Comparison of ENCODE assay signal across 6 cellular contexts in genomic region chr4:15916358-15916757, GRCh38. TPM values are rescaled to one million over a fixed set of nuclear protein-coding genes. Genes with fewer than 3 reads are reported as not detected.
"Had no signal": no experiment of that assay in that cellular context is flagged by ENCODE, and none has a peak within 500 bp of the region (broad histone marks: within the 10 kb centered on the region; RNA-seq: fewer than 3 reads in every experiment).

No MANE protein-coding gene starts in this region.

RNA-seq across cellular contexts. Expression of gene FGFBP1, which starts 22.2 kb away (rescaled TPM):
- total RNA-seq: GM23248, H7, HepG2, HFFc6 had no signal
- polyA plus RNA-seq: GM23248, HepG2, IgD-negative memory B cell had no signal

RNA-seq across cellular contexts. Expression of gene FGFBP2, which starts 46.6 kb away (rescaled TPM):
- total RNA-seq: GM23248, H7, HepG2, HFFc6, HT1080 had no signal
- polyA plus RNA-seq: GM23248, HepG2 had no signal
